In the genomic region with DNA sequence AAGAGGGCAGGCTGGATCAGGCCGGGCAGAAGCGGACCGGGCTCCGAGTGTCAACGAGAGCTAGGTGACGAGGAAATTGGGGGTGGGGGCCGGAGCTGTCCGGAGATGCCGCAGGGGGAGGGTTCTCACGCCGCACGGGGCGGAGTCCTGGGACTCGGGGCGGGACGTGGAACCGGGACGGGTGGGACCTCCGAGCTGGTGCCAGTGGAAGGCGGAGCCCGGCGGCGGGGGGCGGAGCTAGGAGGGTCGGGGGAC, we compare ENCODE assay signal across 6 cellular contexts. TPM values are rescaled to one million over a fixed set of nuclear protein-coding genes. Genes with fewer than 3 reads are reported as not detected.
A peak's percentile ranks its signal among the peaks of the same experiment; 100 is the strongest.
DNase-seq lines count a peak whose midpoint lies in the region; ATAC-seq and TF ChIP-seq lines count a peak whose summit lies in the region.

No MANE protein-coding gene starts in this region.

- H3K9me3 ChIP-seq in ovary, result no peaks in the 10 kb centered on the region

- H3K27me3 ChIP-seq in ovary, result no peaks in the 10 kb centered on the region

- H3K27me3 Mint-ChIP-seq in central memory CD8-positive, alpha-beta T cell, result no peaks in the 10 kb centered on the region

- H3K4me1 Mint-ChIP-seq in central memory CD8-positive, alpha-beta T cell, result peaks cover 38% of the 10 kb centered on the region

- H3K36me3 ChIP-seq in ovary, result no peaks in the 10 kb centered on the region

- ATAC-seq in activated CD4-positive, CD25-positive, alpha-beta regulatory T cell treated with anti-CD3 and anti-CD28 coated beads, Interleukin-2, amount 50 U/mL, for 24 hours, result peak; percentile 74
- ATAC-seq in central memory CD8-positive, alpha-beta T cell (replicated peaks; ENCODE audit: extremely low read depth, poor library complexity, severe bottlenecking), result peak; percentile 69

- peaks cover 13% of the 10 kb centered on the region for H3K4me1 ChIP-seq in ovary (ENCODE audit: insufficient read depth)

- H3K9me3 Mint-ChIP-seq in central memory CD8-positive, alpha-beta T cell, result no peaks in the 10 kb centered on the region

- TF ChIP-seq POLR2A in ovary (IDR thresholded peaks at IDR 0.05), result no peak

- peaks cover 31% of the 10 kb centered on the region for H3K36me3 Mint-ChIP-seq in central memory CD8-positive, alpha-beta T cell (ENCODE audit: insufficient read depth)

- no peak for TF ChIP-seq EP300 in ovary (IDR thresholded peaks at IDR 0.05)

- no peak for TF ChIP-seq CTCF in ovary (IDR thresholded peaks at IDR 0.05)

- intact Hi-C loops in ovary (cut with DNase I), result loop anchor here in 1 of 4 donors (1.0 to 5.0 kb wide), 2 partner anchors 29 to 66 kb away; partner anchors contain the start of gene ESRRA

- peak overlapping the region; percentile 96 for H3K4me3 Mint-ChIP-seq in central memory CD8-positive, alpha-beta T cell

- DNase-seq in activated CD4-positive, CD25-positive, alpha-beta regulatory T cell treated with anti-CD3 and anti-CD28 coated beads, Interleukin-2, amount 50 U/mL, for 72 hours, result no peak
- no peak for DNase-seq in central memory CD8-positive, alpha-beta T cell (ENCODE audit: low spot score in 2 of 2)
- no peak for DNase-seq in ovary
- DNase-seq in occipital lobe (lab: John Stamatoyannopoulos, UW), result no peak
- no peak for DNase-seq in NK-92 treated with Interleukin-12 subunit alpha and Interleukin-12 subunit beta, amount 100 ng/mL, for 24 hours (lab: John Stamatoyannopoulos, UW)

- H3K4me3 ChIP-seq in ovary, result peak overlapping the region; percentile 96

- peak overlapping the region; percentile 89 to 99 for H3K27ac ChIP-seq in ovary

- peak overlapping the region; percentile 97 for H3K27ac Mint-ChIP-seq in central memory CD8-positive, alpha-beta T cell (ENCODE audit: low read depth)

- WGBS in ovary, 3 donors, result 0 to 1% (median 0%) methylated on average over 21 to 25 of the region's 25 CpGs

RNA-seq across cellular contexts. Expression of gene FKBP2, which starts 0.2 kb away (rescaled TPM):
- 10 to 100 TPM; 41.4 to 88.0 (median 49.5) TPM for total RNA-seq in ovary
- polyA plus RNA-seq in ovary, result 100 to 1,000 TPM in 1 of 2 donors, 10 to 100 TPM in 1; 25.1 to 132 TPM
- total RNA-seq in occipital lobe, result 17.5 TPM

RNA-seq across cellular contexts. Expression of gene PPP1R14B, which starts 5.6 kb away (rescaled TPM):
- total RNA-seq in ovary, result 10 to 100 TPM; 27.8 to 71.3 (median 60.3) TPM
- 10 to 100 TPM; 15.1 to 36.0 TPM for polyA plus RNA-seq in ovary
- total RNA-seq in occipital lobe, result 74.2 TPM

RNA-seq across cellular contexts. Expression of gene VEGFB, which starts 6.7 kb away (rescaled TPM):
- 100 to 1,000 TPM in 5 of 7 donors, 10 to 100 TPM in 2; 27.4 to 164 (median 125) TPM for total RNA-seq in ovary
- polyA plus RNA-seq in ovary, result 100 to 1,000 TPM in 1 of 2 donors, 10 to 100 TPM in 1; 81.9 to 124 TPM
- 9.5 TPM for total RNA-seq in occipital lobe

RNA-seq across cellular contexts. Expression of gene PLCB3, which starts 10.2 kb away (rescaled TPM):
- total RNA-seq in ovary (10 to 100 TPM; 13.5 to 44.8 (median 29.9) TPM), occipital lobe (9.2 TPM)
- polyA plus RNA-seq in ovary, result 10 to 100 TPM in 1 of 2 donors, 1 to 10 TPM in 1; 5.3 to 16.9 TPM

RNA-seq across cellular contexts. Expression of gene DNAJC4, which starts 10.8 kb away (rescaled TPM):
- 10 to 100 TPM; 25.0 to 62.2 (median 43.1) TPM for total RNA-seq in ovary
- 10 to 100 TPM; 28.8 to 69.1 TPM for polyA plus RNA-seq in ovary
- total RNA-seq in occipital lobe, result 5.6 TPM
